In genomic region chr10:5752301-5752871, GRCh38 we compare ENCODE assay signal across 17 cellular contexts.
A peak's percentile ranks its signal among the peaks of the same experiment; 100 is the strongest.
DNase-seq lines count a peak whose midpoint lies in the region; ATAC-seq and TF ChIP-seq lines count a peak whose summit lies in the region.
"Had no signal": no experiment of that assay in that cellular context is flagged by ENCODE, and none has a peak within 500 bp of the region (broad histone marks: within the 10 kb centered on the region; RNA-seq: fewer than 3 reads in every experiment).

No MANE protein-coding gene starts in this region.

- no peaks in the 10 kb centered on the region for H3K9me3 Mint-ChIP-seq in activated naive CD8-positive, alpha-beta T cell treated with anti-CD3 and anti-CD28 coated beads, Interleukin-2, amount 50 U/mL, for 24 hours
- H3K9me3 Mint-ChIP-seq: activated CD4-positive, alpha-beta T cell treated with anti-CD3 and anti-CD28 coated beads, Interleukin-2, amount 10 ng/mL, durations not matched to agents 7 days and 5 days; central memory CD8-positive, alpha-beta T cell had no signal

- 85% methylated on average over 17 of the region's 17 CpGs for WGBS in right cardiac atrium
- 61% methylated on average over 17 of the region's 17 CpGs for WGBS in liver
- 71 to 72% methylated on average over 17 of the region's 17 CpGs for WGBS in tibial nerve, 2 donors

- intact Hi-C loops in right cardiac atrium (cut with DNase I): loop anchor here in 1 of 4 donors (10.0 kb wide), 1 partner anchor 62 kb away; the partner anchor contains the start of gene GDI2

- DNase-seq in right cardiac atrium: no peak
- no peak for DNase-seq in right atrium auricular region (ENCODE audit: low spot score)
- DNase-seq in activated naive CD8-positive, alpha-beta T cell treated with anti-CD3 and anti-CD28 coated beads, Interleukin-2, amount 50 U/mL, for 24 hours: no peak
- peak; percentile 40 to 44 for DNase-seq in tibial nerve (ENCODE audit: low spot score in 2 of 2)
- no peak for DNase-seq in NOMO-1 (lab: John Stamatoyannopoulos, UW; ENCODE audit: unreplicated experiment in 2 of 2)
- no peak for DNase-seq in NCI-H524 treated with DMSO at 0.1 percent for 48 hours (lab: John Stamatoyannopoulos, UW)
- DNase-seq: activated CD4-positive, alpha-beta T cell treated with anti-CD3 and anti-CD28 coated beads, Interleukin-2, amount 10 ng/mL, durations not matched to agents 7 days and 5 days; activated T-cell treated with anti-CD3 and anti-CD28 coated beads for 4 hours; adrenal gland; midbrain; NCI-H1436; NCI-H446; SHP77 treated with DMSO at 0.1 percent for 48 hours had no signal

- peak overlapping the region in 1 of 2 donors; percentile 61 for H3K9ac ChIP-seq in liver (ENCODE audit: low read depth in 1 of 2, low read length in 2 of 2)

- peak overlapping the region; percentile 52 for H3K27ac Mint-ChIP-seq in activated naive CD8-positive, alpha-beta T cell treated with anti-CD3 and anti-CD28 coated beads, Interleukin-2, amount 50 U/mL, for 24 hours

- H3K27ac ChIP-seq in right cardiac atrium (ENCODE audit: low read length) (no peak overlapping the region), right atrium auricular region (no peak overlapping the region), liver (ENCODE audit: low read depth in 1 of 2, low read length in 2 of 2) (peak overlapping the region; percentile 87 to 89), tibial nerve (no peak overlapping the region)
- H3K27ac ChIP-seq: adrenal gland, gastroesophageal sphincter had no signal

- H3K27me3 Mint-ChIP-seq in activated naive CD8-positive, alpha-beta T cell treated with anti-CD3 and anti-CD28 coated beads, Interleukin-2, amount 50 U/mL, for 24 hours: no peaks in the 10 kb centered on the region
- H3K27me3 Mint-ChIP-seq: activated CD4-positive, alpha-beta T cell treated with anti-CD3 and anti-CD28 coated beads, Interleukin-2, amount 10 ng/mL, durations not matched to agents 7 days and 5 days; central memory CD8-positive, alpha-beta T cell had no signal

- TF ChIP-seq CTCF in right atrium auricular region (IDR thresholded peaks at IDR 0.05): no peak
- no peak for TF ChIP-seq CTCF in liver (IDR thresholded peaks at IDR 0.05; ENCODE audit: low read depth, low read length, missing input control)
- TF ChIP-seq CTCF in tibial nerve (IDR thresholded peaks at IDR 0.05): no peak

- peaks cover 43% of the 10 kb centered on the region for H3K36me3 Mint-ChIP-seq in activated naive CD8-positive, alpha-beta T cell treated with anti-CD3 and anti-CD28 coated beads, Interleukin-2, amount 50 U/mL, for 24 hours (ENCODE audit: low read depth)

- TF ChIP-seq EP300 in tibial nerve (IDR thresholded peaks at IDR 0.05): no peak

- H3K4me3 ChIP-seq in right cardiac atrium (ENCODE audit: low read length): no peak overlapping the region
- H3K4me3 ChIP-seq in right atrium auricular region: no peak overlapping the region
- H3K4me3 ChIP-seq in liver (ENCODE audit: low read depth in 1 of 3, low read length in 3 of 3): no peak overlapping the region
- H3K4me3 ChIP-seq in tibial nerve: no peak overlapping the region
- H3K4me3 ChIP-seq: adrenal gland, gastroesophageal sphincter had no signal

- H3K9me3 ChIP-seq in right cardiac atrium (ENCODE audit: control insufficient read depth, low read length) (no peaks in the 10 kb centered on the region), right atrium auricular region (no peaks in the 10 kb centered on the region), liver (ENCODE audit: control insufficient read depth in 4 of 4, low read length in 3 of 4) (no peaks in the 10 kb centered on the region), tibial nerve (no peaks in the 10 kb centered on the region)
- H3K9me3 ChIP-seq: adrenal gland, gastroesophageal sphincter had no signal

- no peaks in the 10 kb centered on the region for H3K27me3 ChIP-seq in right cardiac atrium (ENCODE audit: control insufficient read depth, insufficient read depth)
- no peaks in the 10 kb centered on the region for H3K27me3 ChIP-seq in right atrium auricular region
- no peaks in the 10 kb centered on the region for H3K27me3 ChIP-seq in liver (ENCODE audit: control insufficient read depth in 4 of 4, insufficient read depth in 4 of 4, low read length in 3 of 4)
- H3K27me3 ChIP-seq in tibial nerve: no peaks in the 10 kb centered on the region
- H3K27me3 ChIP-seq: adrenal gland, gastroesophageal sphincter had no signal

- H3K36me3 ChIP-seq in right atrium auricular region: peaks cover 41% of the 10 kb centered on the region
- H3K36me3 ChIP-seq in liver (ENCODE audit: control insufficient read depth in 4 of 4, insufficient read depth in 3 of 4, low read depth in 1 of 4, low read length in 3 of 4): peaks cover 4 to 23% (median 13%) of the 10 kb centered on the region in 4 donors
- peaks cover 0 to 67% (median 5%) of the 10 kb centered on the region in 3 donors for H3K36me3 ChIP-seq in tibial nerve

- no peak overlapping the region for H3K4me3 Mint-ChIP-seq in activated naive CD8-positive, alpha-beta T cell treated with anti-CD3 and anti-CD28 coated beads, Interleukin-2, amount 50 U/mL, for 24 hours
- H3K4me3 Mint-ChIP-seq: activated CD4-positive, alpha-beta T cell treated with anti-CD3 and anti-CD28 coated beads, Interleukin-2, amount 10 ng/mL, durations not matched to agents 7 days and 5 days; central memory CD8-positive, alpha-beta T cell had no signal

- no peaks in the 10 kb centered on the region for H3K4me1 Mint-ChIP-seq in activated naive CD8-positive, alpha-beta T cell treated with anti-CD3 and anti-CD28 coated beads, Interleukin-2, amount 50 U/mL, for 24 hours

- TF ChIP-seq RAD21 in liver (IDR thresholded peaks at IDR 0.05): peak in 1 of 2 donors; percentile 22

- ATAC-seq in right cardiac atrium: peak; percentile 29 to 39
- no peak for ATAC-seq in activated naive CD8-positive, alpha-beta T cell treated with anti-CD3 and anti-CD28 coated beads, Interleukin-2, amount 50 U/mL, for 24 hours
- no peak for ATAC-seq in HG03521 (IDR thresholded peaks at IDR 0.05; ENCODE audit: unreplicated experiment)
- ATAC-seq: gastroesophageal sphincter had no signal

- TF ChIP-seq POLR2A in tibial nerve (IDR thresholded peaks at IDR 0.05): no peak

- no peaks in the 10 kb centered on the region for H3K4me1 ChIP-seq in right cardiac atrium (ENCODE audit: control insufficient read depth, insufficient read depth, low read length)
- no peaks in the 10 kb centered on the region for H3K4me1 ChIP-seq in right atrium auricular region
- peaks cover 0 to 7% (median 0%) of the 10 kb centered on the region in 4 donors for H3K4me1 ChIP-seq in liver (ENCODE audit: control insufficient read depth in 4 of 4, insufficient read depth in 4 of 4, low read length in 3 of 4)
- no peaks in the 10 kb centered on the region for H3K4me1 ChIP-seq in tibial nerve
- H3K4me1 ChIP-seq: adrenal gland, gastroesophageal sphincter had no signal

TF ChIP-seq in liver, 16 proteins besides CTCF, POLR2A, EP300 and RAD21 (continues in another document):
- TF ChIP-seq RXRA (IDR thresholded peaks at IDR 0.05): peak; percentile 68 to 71
- TF ChIP-seq, protein P1, sequence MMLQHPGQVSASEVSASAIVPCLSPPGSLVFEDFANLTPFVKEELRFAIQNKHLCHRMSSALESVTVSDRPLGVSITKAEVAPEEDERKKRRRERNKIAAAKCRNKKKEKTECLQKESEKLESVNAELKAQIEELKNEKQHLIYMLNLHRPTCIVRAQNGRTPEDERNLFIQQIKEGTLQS (IDR thresholded peaks at IDR 0.05): peak; percentile 54
- peak; percentile 37 for TF ChIP-seq FOXA2 (IDR thresholded peaks at IDR 0.05)
- TF ChIP-seq TAF1 (conservative IDR thresholded peaks at IDR 0.05): peak; percentile 52
- peak; percentile 69 for TF ChIP-seq MAX (IDR thresholded peaks at IDR 0.05)
- TF ChIP-seq HNF4G (IDR thresholded peaks at IDR 0.05): no peak
- TF ChIP-seq NR2F2 (IDR thresholded peaks at IDR 0.05): no peak
- no peak for TF ChIP-seq GABPA (IDR thresholded peaks at IDR 0.05 in 1 of 2, conservative IDR thresholded peaks at IDR 0.05 in 1 of 2)
- TF ChIP-seq EGR1 (IDR thresholded peaks at IDR 0.05; ENCODE audit: low read depth in 2 of 2): no peak
- peak; percentile 19 to 61 for TF ChIP-seq JUND (IDR thresholded peaks at IDR 0.05)
- peak; percentile 59 to 64 for TF ChIP-seq HNF4A (conservative IDR thresholded peaks at IDR 0.05)
- no peak for TF ChIP-seq YY1 (IDR thresholded peaks at IDR 0.05)
- peak; percentile 36 for TF ChIP-seq ZBTB33 (IDR thresholded peaks at IDR 0.05)
- peak; percentile 75 for TF ChIP-seq SP1 (IDR thresholded peaks at IDR 0.05)

Comparison
In these comparisons a context has a peak if more than half of its experiments do, and no peak if none do; other contexts are left out.
1. ATAC-seq: peak in right cardiac atrium (2 of 2); none in activated naive CD8-positive, alpha-beta T cell treated with anti-CD3 and anti-CD28 coated beads, Interleukin-2, amount 50 U/mL, for 24 hours (single experiment) and HG03521 (single experiment).
2. DNase-seq: peak in tibial nerve (2 of 2); none in right cardiac atrium (0 of 3), right atrium auricular region (single experiment), activated naive CD8-positive, alpha-beta T cell treated with anti-CD3 and anti-CD28 coated beads, Interleukin-2, amount 50 U/mL, for 24 hours (single experiment), NOMO-1 (0 of 2) and NCI-H524 treated with DMSO at 0.1 percent for 48 hours (single experiment).
3. H3K27ac ChIP-seq: peak in liver (2 of 2); none in right cardiac atrium (single experiment), right atrium auricular region (0 of 2) and tibial nerve (0 of 4).